12 cellular contexts compared by ENCODE assay signal in genomic region chr4:14193601-14194000, GRCh38.
"Had no signal": no experiment of that assay in that cellular context is flagged by ENCODE, and none has a peak within 500 bp of the region (broad histone marks: within the 10 kb centered on the region; RNA-seq: fewer than 3 reads in every experiment).

No MANE protein-coding gene starts in this region.

- H3K4me3 ChIP-seq: right atrium auricular region, sigmoid colon, stomach had no signal

- H3K27ac ChIP-seq: neutrophil, right atrium auricular region, sigmoid colon, stomach had no signal

- H3K9me3 ChIP-seq: neutrophil, right atrium auricular region, sigmoid colon, stomach had no signal

- H3K4me1 ChIP-seq: right atrium auricular region, sigmoid colon, stomach had no signal

- H3K9me3 Mint-ChIP-seq: nephron progenitor cell had no signal

- H3K4me3 Mint-ChIP-seq: central memory CD8-positive, alpha-beta T cell; naive thymus-derived CD4-positive, alpha-beta T cell; nephron progenitor cell had no signal

- DNase-seq: kidney glomerular epithelial cell; naive thymus-derived CD4-positive, alpha-beta T cell; nephron progenitor cell; posterior cingulate gyrus; sigmoid colon; small intestine; stimulated activated CD4-positive, alpha-beta T cell treated with anti-CD3 and anti-CD28 coated beads, Interleukin-12 subunit alpha, Interleukin-12 subunit beta, amount 100 ng/mL, for 4 hours; stimulated activated naive CD4-positive, alpha-beta T cell; stomach had no signal

- H3K27me3 Mint-ChIP-seq: central memory CD8-positive, alpha-beta T cell had no signal

- H3K36me3 ChIP-seq: neutrophil, right atrium auricular region, sigmoid colon, stomach had no signal

- ATAC-seq: naive thymus-derived CD4-positive, alpha-beta T cell had no signal

- H3K27ac Mint-ChIP-seq: naive thymus-derived CD4-positive, alpha-beta T cell; nephron progenitor cell had no signal

- H3K4me1 Mint-ChIP-seq: central memory CD8-positive, alpha-beta T cell; nephron progenitor cell had no signal

- H3K36me3 Mint-ChIP-seq: naive thymus-derived CD4-positive, alpha-beta T cell had no signal

- H3K27me3 ChIP-seq: neutrophil, right atrium auricular region, sigmoid colon, stomach had no signal
